Comparison of ENCODE assay signal across 21 cellular contexts in the genomic region with DNA sequence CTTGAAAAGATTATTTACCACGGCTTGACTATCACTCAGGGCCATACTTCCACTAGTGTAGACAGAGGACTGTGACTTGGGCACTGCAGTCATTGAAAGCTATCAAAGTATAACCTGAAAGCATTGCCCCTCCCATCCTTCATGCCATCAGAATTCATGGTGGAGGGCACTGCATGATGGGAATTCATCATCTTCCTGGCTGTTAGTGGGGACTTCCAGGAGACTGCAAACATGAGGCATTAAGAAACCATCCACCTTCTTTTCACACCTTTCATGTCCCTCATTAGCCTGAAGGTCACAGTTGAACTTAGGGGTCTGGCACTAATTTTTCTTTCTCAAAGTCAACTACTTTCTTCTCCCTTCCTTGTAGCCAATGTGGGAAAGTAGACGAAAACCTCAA. TPM values are rescaled to one million over a fixed set of nuclear protein-coding genes. Genes with fewer than 3 reads are reported as not detected.
DNase-seq lines count a peak whose midpoint lies in the region; ATAC-seq and TF ChIP-seq lines count a peak whose summit lies in the region.
"Had no signal": no experiment of that assay in that cellular context is flagged by ENCODE, and none has a peak within 500 bp of the region (broad histone marks: within the 10 kb centered on the region; RNA-seq: fewer than 3 reads in every experiment).

No MANE protein-coding gene starts in this region.

- H3K4me3 Mint-ChIP-seq in activated naive CD8-positive, alpha-beta T cell treated with anti-CD3 and anti-CD28 coated beads, Interleukin-2, amount 10 ng/mL, durations not matched to agents 7 days and 5 days, result no peak overlapping the region
- no peak overlapping the region for H3K4me3 Mint-ChIP-seq in activated naive CD8-positive, alpha-beta T cell treated with anti-CD3 and anti-CD28 coated beads, Interleukin-2, amount 50 U/mL, for 24 hours
- H3K4me3 Mint-ChIP-seq: activated CD4-positive, alpha-beta T cell treated with anti-CD3 and anti-CD28 coated beads for 36 hours had no signal

- H3K9me3 Mint-ChIP-seq in activated naive CD8-positive, alpha-beta T cell treated with anti-CD3 and anti-CD28 coated beads, Interleukin-2, amount 10 ng/mL, durations not matched to agents 7 days and 5 days, result no peaks in the 10 kb centered on the region
- H3K9me3 Mint-ChIP-seq in activated naive CD8-positive, alpha-beta T cell treated with anti-CD3 and anti-CD28 coated beads, Interleukin-2, amount 50 U/mL, for 24 hours, result no peaks in the 10 kb centered on the region

- WGBS in upper lobe of left lung, 2 donors, result 52 to 73% methylated on average over 1 to 2 of the region's 2 CpGs

- POLR2A ChIA-PET in activated naive CD8-positive, alpha-beta T cell treated with anti-CD3 and anti-CD28 coated beads, Interleukin-2, amount 10 ng/mL, durations not matched to agents 7 days and 5 days (lab: Charles Lee), result interaction anchor here (1.4 to 1.7 kb wide), 2 partner anchors 8 to 346 kb away, joined by 4 to 5 read pairs; no protein-coding TSS in a partner anchor

- H3K4me1 Mint-ChIP-seq in activated naive CD8-positive, alpha-beta T cell treated with anti-CD3 and anti-CD28 coated beads, Interleukin-2, amount 10 ng/mL, durations not matched to agents 7 days and 5 days, result peaks cover 59% of the 10 kb centered on the region
- peaks cover 79% of the 10 kb centered on the region for H3K4me1 Mint-ChIP-seq in activated naive CD8-positive, alpha-beta T cell treated with anti-CD3 and anti-CD28 coated beads, Interleukin-2, amount 50 U/mL, for 24 hours

- peaks cover 26% of the 10 kb centered on the region for H3K36me3 Mint-ChIP-seq in activated naive CD8-positive, alpha-beta T cell treated with anti-CD3 and anti-CD28 coated beads, Interleukin-2, amount 10 ng/mL, durations not matched to agents 7 days and 5 days
- H3K36me3 Mint-ChIP-seq in activated naive CD8-positive, alpha-beta T cell treated with anti-CD3 and anti-CD28 coated beads, Interleukin-2, amount 50 U/mL, for 24 hours (ENCODE audit: low read depth), result peaks cover 2% of the 10 kb centered on the region

- no peak for TF ChIP-seq EP300 in upper lobe of left lung (IDR thresholded peaks at IDR 0.05)

- no peaks in the 10 kb centered on the region for H3K27me3 ChIP-seq in upper lobe of left lung
- peaks cover 0 to 50% of the 10 kb centered on the region in 2 donors for H3K27me3 ChIP-seq in breast epithelium
- H3K27me3 ChIP-seq: left lung, vagina had no signal

- H3K4me3 ChIP-seq in NB4 (ENCODE audit: low read depth, low read length), result peak overlapping the region; percentile 93
- H3K4me3 ChIP-seq in upper lobe of left lung, result no peak overlapping the region
- H3K4me3 ChIP-seq in breast epithelium, result no peak overlapping the region
- H3K4me3 ChIP-seq: adrenal gland, left lung, vagina had no signal

- no peaks in the 10 kb centered on the region for H3K27me3 Mint-ChIP-seq in activated naive CD8-positive, alpha-beta T cell treated with anti-CD3 and anti-CD28 coated beads, Interleukin-2, amount 10 ng/mL, durations not matched to agents 7 days and 5 days
- H3K27me3 Mint-ChIP-seq in activated naive CD8-positive, alpha-beta T cell treated with anti-CD3 and anti-CD28 coated beads, Interleukin-2, amount 50 U/mL, for 24 hours, result no peaks in the 10 kb centered on the region
- H3K27me3 Mint-ChIP-seq: activated CD4-positive, alpha-beta T cell treated with anti-CD3 and anti-CD28 coated beads for 36 hours had no signal

- TF ChIP-seq CTCF in NB4 (IDR thresholded peaks at IDR 0.05; ENCODE audit: low read depth, low read length), result no peak
- TF ChIP-seq CTCF in upper lobe of left lung (IDR thresholded peaks at IDR 0.05), result no peak
- no peak for TF ChIP-seq CTCF in breast epithelium (IDR thresholded peaks at IDR 0.05)

- intact Hi-C loops in breast epithelium (cut with DNase I; ENCODE audit: low total_unique reads), result no loop called here

- H3K4me1 ChIP-seq in upper lobe of left lung (peaks cover 0 to 18% (median 1%) of the 10 kb centered on the region in 4 donors), breast epithelium (no peaks in the 10 kb centered on the region)
- H3K4me1 ChIP-seq: vagina had no signal

- no peak for TF ChIP-seq POLR2A in NB4 (IDR thresholded peaks at IDR 0.05; ENCODE audit: extremely low read depth, insufficient read length)
- TF ChIP-seq POLR2A in upper lobe of left lung (IDR thresholded peaks at IDR 0.05), result no peak
- TF ChIP-seq POLR2A in breast epithelium (IDR thresholded peaks at IDR 0.05), result no peak

- H3K27ac Mint-ChIP-seq in activated naive CD8-positive, alpha-beta T cell treated with anti-CD3 and anti-CD28 coated beads, Interleukin-2, amount 10 ng/mL, durations not matched to agents 7 days and 5 days, result peak overlapping the region; percentile 90
- H3K27ac Mint-ChIP-seq in activated naive CD8-positive, alpha-beta T cell treated with anti-CD3 and anti-CD28 coated beads, Interleukin-2, amount 50 U/mL, for 24 hours, result no peak overlapping the region
- H3K27ac Mint-ChIP-seq: activated CD4-positive, alpha-beta T cell treated with anti-CD3 and anti-CD28 coated beads for 36 hours had no signal

- no peak for DNase-seq in activated naive CD8-positive, alpha-beta T cell treated with anti-CD3 and anti-CD28 coated beads, Interleukin-2, amount 10 ng/mL, durations not matched to agents 7 days and 5 days
- no peak for DNase-seq in activated naive CD8-positive, alpha-beta T cell treated with anti-CD3 and anti-CD28 coated beads, Interleukin-2, amount 50 U/mL, for 24 hours
- DNase-seq in NB4 (ENCODE audit: low read depth), result no peak
- no peak for DNase-seq in caudate nucleus (lab: John Stamatoyannopoulos, UW)
- DNase-seq in upper lobe of left lung, result no peak
- DNase-seq in breast epithelium (ENCODE audit: low spot score in 2 of 2), result no peak
- no peak for DNase-seq in effector CD8-positive, alpha-beta T cell (lab: John Stamatoyannopoulos, UW)
- DNase-seq: activated CD4-positive, alpha-beta T cell treated with anti-CD3 and anti-CD28 coated beads for 36 hours; activated CD8-positive, alpha-beta memory T cell treated with anti-CD3 and anti-CD28 coated beads, Interleukin-2, amount 50 U/mL, for 4 hours; adrenal gland; DMS 273 treated with DMSO at 0.1 percent for 48 hours; heart right ventricle; KG1; left lung; NCI-H1092 treated with DMSO at 0.1 percent for 48 hours; NCI-H524; retina had no signal

- H3K9me3 ChIP-seq in upper lobe of left lung, result no peaks in the 10 kb centered on the region
- no peaks in the 10 kb centered on the region for H3K9me3 ChIP-seq in breast epithelium
- H3K9me3 ChIP-seq: adrenal gland, heart right ventricle, left lung, vagina had no signal

- ATAC-seq in activated naive CD8-positive, alpha-beta T cell treated with anti-CD3 and anti-CD28 coated beads, Interleukin-2, amount 10 ng/mL, durations not matched to agents 7 days and 5 days (ENCODE audit: low read depth), result no peak
- no peak for ATAC-seq in activated naive CD8-positive, alpha-beta T cell treated with anti-CD3 and anti-CD28 coated beads, Interleukin-2, amount 50 U/mL, for 24 hours
- ATAC-seq in upper lobe of left lung (ENCODE audit: low FRiP score in 2 of 2) (no peak), HG03135 (IDR thresholded peaks at IDR 0.05; ENCODE audit: unreplicated experiment) (no peak)
- ATAC-seq: activated CD4-positive, alpha-beta T cell treated with anti-CD3 and anti-CD28 coated beads for 36 hours; left lung had no signal

- H3K27ac ChIP-seq in caudate nucleus (ENCODE audit: low read depth, low read length) (peak overlapping the region; percentile 13), upper lobe of left lung (peak overlapping the region; percentile 63 to 84 (median 74)), breast epithelium (no peak overlapping the region)
- H3K27ac ChIP-seq: vagina had no signal

- H3K36me3 ChIP-seq in upper lobe of left lung (no peaks in the 10 kb centered on the region), breast epithelium (no peaks in the 10 kb centered on the region)
- H3K36me3 ChIP-seq: adrenal gland, left lung, vagina had no signal

RNA-seq across cellular contexts. Expression of a gene that starts 25.8 kb away (rescaled TPM):
- total RNA-seq in activated naive CD8-positive, alpha-beta T cell treated with anti-CD3 and anti-CD28 coated beads, Interleukin-2, amount 10 ng/mL, durations not matched to agents 7 days and 5 days, result under 1 TPM; 0.30 to 0.48 TPM
- 100 to 1,000 TPM in 5 of 6 donors, 10 to 100 TPM in 1; 98.0 to 392 (median 261) TPM for total RNA-seq in upper lobe of left lung
- total RNA-seq in breast epithelium, result 100 to 1,000 TPM in 1 of 3 donors, 10 to 100 TPM in 2; 63.3 to 512 (median 90.0) TPM
- total RNA-seq: A673, H1 had no signal

Comparison
In these comparisons a context has a peak if more than half of its experiments do, and no peak if none do; other contexts are left out.
1. H3K27ac ChIP-seq: peak in caudate nucleus (single experiment) and upper lobe of left lung (4 of 4); none in breast epithelium (0 of 2).
2. RNA of a gene that starts 25.8 kb away (total RNA-seq): 98.0 to 392 TPM in upper lobe of left lung and 63.3 to 512 TPM in breast epithelium; 0.30 to 0.48 TPM in activated naive CD8-positive, alpha-beta T cell treated with anti-CD3 and anti-CD28 coated beads, Interleukin-2, amount 10 ng/mL, durations not matched to agents 7 days and 5 days; every median in the first group is over 10 times any median in the second.